27 cellular contexts compared by ENCODE assay signal in the genomic region with DNA sequence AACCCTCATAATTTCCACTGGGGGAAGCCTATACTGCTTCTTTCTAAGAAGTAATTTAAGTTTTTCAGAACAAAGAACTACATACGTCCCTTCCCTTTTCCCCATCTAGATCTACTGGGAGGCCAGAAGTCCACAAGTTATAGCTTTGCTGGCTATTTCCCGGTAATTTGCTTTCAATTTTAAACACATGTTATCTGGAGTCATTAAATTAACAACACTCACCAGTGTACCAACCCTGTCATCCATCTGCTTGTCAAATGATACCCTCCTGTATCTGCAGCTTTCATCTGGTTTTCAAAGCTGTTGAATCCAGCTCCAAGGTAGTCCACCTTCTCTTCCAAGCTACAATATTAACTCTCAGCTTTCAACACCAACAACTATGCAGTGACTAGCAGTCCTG.
"Had no signal": no experiment of that assay in that cellular context is flagged by ENCODE, and none has a peak within 500 bp of the region (broad histone marks: within the 10 kb centered on the region; RNA-seq: fewer than 3 reads in every experiment).

No MANE protein-coding gene starts in this region.

- H3K4me3 ChIP-seq: coronary artery, dorsolateral prefrontal cortex, esophagus squamous epithelium, gastrocnemius medialis, heart right ventricle, left lung, lower lobe of right lung had no signal

- DNase-seq: dermis blood vessel endothelial cell; dorsolateral prefrontal cortex; effector CD8-positive, alpha-beta T cell; effector memory CD8-positive, alpha-beta T cell; endodermal cell; erythroblast; esophagus squamous epithelium; foreskin fibroblast; foreskin melanocyte; gastrocnemius medialis; glutamatergic neuron; head of caudate nucleus; heart right ventricle; hypothalamus; immature natural killer cell; islet precursor cell; kidney; kidney glomerular epithelial cell; left lung; left ventricle myocardium superior; lower lobe of right lung; mesenchymal stem cell; naive thymus-derived CD4-positive, alpha-beta T cell had no signal

- FAIRE-seq: endometrium, kidney had no signal

- H3K27ac ChIP-seq: coronary artery, dorsolateral prefrontal cortex, epithelial cell of prostate, esophagus squamous epithelium, gastrocnemius medialis, heart right ventricle, left lung, lower lobe of right lung had no signal

- H3K27me3 ChIP-seq: dorsolateral prefrontal cortex, esophagus squamous epithelium, gastrocnemius medialis, heart right ventricle, left lung had no signal

- H3K4me1 ChIP-seq: esophagus squamous epithelium, gastrocnemius medialis, heart right ventricle, left lung, lower lobe of right lung had no signal

- ATAC-seq: effector memory CD8-positive, alpha-beta T cell; esophagus mucosa; gastrocnemius medialis; heart right ventricle; left lung; left ventricle myocardium superior; lower lobe of right lung; naive thymus-derived CD4-positive, alpha-beta T cell had no signal

- H3K36me3 ChIP-seq: esophagus squamous epithelium, gastrocnemius medialis, heart right ventricle, left lung, lower lobe of right lung had no signal

- H3K9me3 ChIP-seq: esophagus squamous epithelium, gastrocnemius medialis, left lung, lower lobe of right lung had no signal
